ENCODE assay signal across 16 cellular contexts in the genomic region with DNA sequence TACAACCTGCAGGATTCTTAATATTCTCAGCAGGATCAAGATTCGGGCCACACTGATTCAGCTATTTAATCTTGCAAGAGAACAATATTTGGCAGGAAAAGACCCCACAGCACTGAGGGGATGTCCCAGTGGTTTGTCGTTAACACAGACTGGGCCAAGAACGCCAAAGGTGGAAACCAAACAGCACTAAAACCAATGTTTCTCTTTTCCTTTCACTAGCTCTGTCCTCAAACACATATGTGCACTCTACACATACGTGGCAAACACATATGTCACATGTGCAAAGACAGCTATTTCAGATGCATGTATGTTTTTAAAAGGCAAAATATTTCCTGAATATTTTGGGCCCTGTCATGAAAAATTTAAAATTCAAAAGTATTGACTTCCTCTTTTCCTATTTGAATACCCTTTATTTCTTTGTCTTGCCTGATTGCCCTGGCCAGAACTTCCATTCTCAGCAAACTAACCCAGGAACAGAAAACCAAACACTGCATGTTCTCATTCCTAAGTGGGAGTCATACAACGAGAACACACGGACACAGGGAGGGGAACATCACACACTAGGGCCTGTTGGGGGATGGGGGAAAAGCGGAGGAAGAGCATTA. TPM values are rescaled to one million over a fixed set of nuclear protein-coding genes. Genes with fewer than 3 reads are reported as not detected.
DNase-seq lines count a peak whose midpoint lies in the region; ATAC-seq lines count a peak whose summit lies in the region.
"Had no signal": no experiment of that assay in that cellular context is flagged by ENCODE, and none has a peak within 500 bp of the region (broad histone marks: within the 10 kb centered on the region; RNA-seq: fewer than 3 reads in every experiment).

No MANE protein-coding gene starts in this region.

- no peaks in the 10 kb centered on the region for H3K27me3 Mint-ChIP-seq in IgD-negative memory B cell
- H3K27me3 Mint-ChIP-seq in naive thymus-derived CD8-positive, alpha-beta T cell, result peaks cover 0 to 5% (median 0%) of the 10 kb centered on the region in 5 donors
- H3K27me3 Mint-ChIP-seq: activated CD4-positive, alpha-beta T cell treated with anti-CD3 and anti-CD28 coated beads, Interleukin-2, amount 10 ng/mL, durations not matched to agents 24 days and 14 days; activated naive CD8-positive, alpha-beta T cell treated with anti-CD3 and anti-CD28 coated beads, Interleukin-2, amount 10 ng/mL, durations not matched to agents 7 days and 5 days had no signal

- H3K4me3 Mint-ChIP-seq in IgD-negative memory B cell, result peak overlapping the region; percentile 34 to 98 (median 82)
- H3K4me3 Mint-ChIP-seq in naive thymus-derived CD8-positive, alpha-beta T cell, result peak overlapping the region in 4 of 10 donors; percentile 3 to 46 (median 20)
- H3K4me3 Mint-ChIP-seq: activated CD4-positive, alpha-beta T cell treated with anti-CD3 and anti-CD28 coated beads, Interleukin-2, amount 10 ng/mL, durations not matched to agents 24 days and 14 days; activated naive CD8-positive, alpha-beta T cell treated with anti-CD3 and anti-CD28 coated beads, Interleukin-2, amount 10 ng/mL, durations not matched to agents 7 days and 5 days had no signal

- peak overlapping the region in 1 of 3 donors; percentile 24 for H3K27ac Mint-ChIP-seq in IgD-negative memory B cell
- H3K27ac Mint-ChIP-seq in naive thymus-derived CD8-positive, alpha-beta T cell, result no peak overlapping the region
- H3K27ac Mint-ChIP-seq: activated CD4-positive, alpha-beta T cell treated with anti-CD3 and anti-CD28 coated beads, Interleukin-2, amount 10 ng/mL, durations not matched to agents 24 days and 14 days; activated naive CD8-positive, alpha-beta T cell treated with anti-CD3 and anti-CD28 coated beads, Interleukin-2, amount 10 ng/mL, durations not matched to agents 7 days and 5 days had no signal

- H3K9me3 Mint-ChIP-seq in IgD-negative memory B cell, result no peaks in the 10 kb centered on the region
- peaks cover 0 to under 1% (median 0%) of the 10 kb centered on the region in 9 donors for H3K9me3 Mint-ChIP-seq in naive thymus-derived CD8-positive, alpha-beta T cell
- H3K9me3 Mint-ChIP-seq: activated CD4-positive, alpha-beta T cell treated with anti-CD3 and anti-CD28 coated beads, Interleukin-2, amount 10 ng/mL, durations not matched to agents 24 days and 14 days; activated naive CD8-positive, alpha-beta T cell treated with anti-CD3 and anti-CD28 coated beads, Interleukin-2, amount 10 ng/mL, durations not matched to agents 7 days and 5 days had no signal

- peaks cover 9 to 12% (median 12%) of the 10 kb centered on the region in 3 donors for H3K4me1 Mint-ChIP-seq in IgD-negative memory B cell
- peaks cover 0 to 5% (median 2%) of the 10 kb centered on the region in 4 donors for H3K4me1 Mint-ChIP-seq in naive thymus-derived CD8-positive, alpha-beta T cell
- H3K4me1 Mint-ChIP-seq: activated CD4-positive, alpha-beta T cell treated with anti-CD3 and anti-CD28 coated beads, Interleukin-2, amount 10 ng/mL, durations not matched to agents 24 days and 14 days; activated naive CD8-positive, alpha-beta T cell treated with anti-CD3 and anti-CD28 coated beads, Interleukin-2, amount 10 ng/mL, durations not matched to agents 7 days and 5 days had no signal

- no peaks in the 10 kb centered on the region for H3K36me3 Mint-ChIP-seq in IgD-negative memory B cell
- H3K36me3 Mint-ChIP-seq in naive thymus-derived CD8-positive, alpha-beta T cell, result no peaks in the 10 kb centered on the region
- H3K36me3 Mint-ChIP-seq: activated naive CD8-positive, alpha-beta T cell treated with anti-CD3 and anti-CD28 coated beads, Interleukin-2, amount 10 ng/mL, durations not matched to agents 7 days and 5 days had no signal

- in situ Hi-C loops in G401 (cut with HindIII; ENCODE audit: low sequenced_read_pairs), result no loop called here

- POLR2A ChIA-PET in naive thymus-derived CD8-positive, alpha-beta T cell (lab: Charles Lee), result no interaction called here

- ATAC-seq in GM19438 (IDR thresholded peaks at IDR 0.05; ENCODE audit: low read depth, unreplicated experiment) (peak; percentile 84), HG02885 (IDR thresholded peaks at IDR 0.05; ENCODE audit: poor library complexity, unreplicated experiment) (peak; percentile 78)
- no peak for ATAC-seq in naive thymus-derived CD8-positive, alpha-beta T cell
- ATAC-seq: gastroesophageal sphincter, left lung had no signal

- peak; percentile 38 for DNase-seq in G401 (ENCODE audit: low spot score)
- no peak for DNase-seq in NCI-H774 (lab: John Stamatoyannopoulos, UW)
- no peak for DNase-seq in COLO829 (ENCODE audit: low spot score)
- DNase-seq in A172 (ENCODE audit: low spot score), result no peak
- no peak for DNase-seq in naive thymus-derived CD8-positive, alpha-beta T cell
- DNase-seq: ACHN; activated CD4-positive, alpha-beta T cell treated with anti-CD3 and anti-CD28 coated beads, Interleukin-2, amount 10 ng/mL, durations not matched to agents 24 days and 14 days; activated naive CD8-positive, alpha-beta T cell treated with anti-CD3 and anti-CD28 coated beads, Interleukin-2, amount 10 ng/mL, durations not matched to agents 7 days and 5 days; DMS79 treated with DMSO at 0.1 percent for 48 hours; GM23248; left lung; occipital lobe had no signal

RNA-seq across cellular contexts. Expression of gene NEBL, which starts 51.7 kb away (rescaled TPM):
- total RNA-seq in G401 (2014; rRNA removed; shearing (Covaris generic)), result 46.3 and 46.7 TPM in 2 replicates
- polyA plus RNA-seq in IgD-negative memory B cell, result not detected
- 1.6 and 3.4 TPM in 2 replicates for total RNA-seq in A172 (2014; rRNA removed; shearing (Covaris generic))
- under 1 TPM in 1 of 2 experiments, not detected in 1; 0.26 TPM for total RNA-seq in naive thymus-derived CD8-positive, alpha-beta T cell
- not detected for polyA plus RNA-seq in naive thymus-derived CD8-positive, alpha-beta T cell
- total RNA-seq: activated naive CD8-positive, alpha-beta T cell treated with anti-CD3 and anti-CD28 coated beads, Interleukin-2, amount 10 ng/mL, durations not matched to agents 7 days and 5 days; GM23248 had no signal
- polyA plus RNA-seq: GM23248 had no signal

Comparison
In these comparisons a context has a peak if more than half of its experiments do, and no peak if none do; other contexts are left out.
1. ATAC-seq: peak in GM19438 (single experiment) and HG02885 (single experiment); none in naive thymus-derived CD8-positive, alpha-beta T cell (0 of 2).
2. RNA of gene NEBL, which starts 51.7 kb away (total RNA-seq): 46.3 to 46.7 TPM in G401; 1.6 to 3.4 TPM in A172 and 0.26 TPM in naive thymus-derived CD8-positive, alpha-beta T cell; every median in the first group is over 10 times any median in the second.